Comparison of ENCODE assay signal across 25 cellular contexts in genomic region chr17:45732926-45733505, GRCh38. TPM values are rescaled to one million over a fixed set of nuclear protein-coding genes. Genes with fewer than 3 reads are reported as not detected.
"Had no signal": no experiment of that assay in that cellular context is flagged by ENCODE, and none has a peak within 500 bp of the region (broad histone marks: within the 10 kb centered on the region; RNA-seq: fewer than 3 reads in every experiment).

No MANE protein-coding gene starts in this region.

- ATAC-seq: activated T-cell treated with anti-CD3 and anti-CD28 coated beads, Interleukin-2, amount 50 U/mL, for 4 hours; activated T-helper 17 cell treated with anti-CD3 and anti-CD28 coated beads, Interleukin-2, amount 50 U/mL, for 72 hours; PC-3; SK-N-SH treated with all-trans-retinoic acid at 6 μM for 48 hours had no signal

- H3K36me3 Mint-ChIP-seq: activated CD4-positive, alpha-beta memory T cell treated with anti-CD3 and anti-CD28 coated beads for 36 hours; brain had no signal

- H3K4me3 ChIP-seq: MG63, SJSA1 had no signal

- H3K4me1 ChIP-seq: SJSA1 had no signal

- H3K4me3 Mint-ChIP-seq: activated CD4-positive, alpha-beta memory T cell treated with anti-CD3 and anti-CD28 coated beads for 36 hours; activated CD4-positive, alpha-beta T cell treated with anti-CD3 and anti-CD28 coated beads, Interleukin-2, amount 10 ng/mL, durations not matched to agents 7 days and 5 days; activated naive CD4-positive, alpha-beta T cell treated with anti-CD3 and anti-CD28 coated beads for 36 hours; activated naive CD8-positive, alpha-beta T cell; activated T-cell treated with anti-CD3 and anti-CD28 coated beads, Interleukin-2, amount 50 U/mL, for 4 hours; activated T-helper 17 cell treated with anti-CD3 and anti-CD28 coated beads, Interleukin-2, amount 50 U/mL, for 72 hours; brain had no signal

- H3K4me1 Mint-ChIP-seq: activated CD4-positive, alpha-beta T cell treated with anti-CD3 and anti-CD28 coated beads, Interleukin-2, amount 10 ng/mL, durations not matched to agents 7 days and 5 days; activated T-helper 17 cell treated with anti-CD3 and anti-CD28 coated beads, Interleukin-2, amount 50 U/mL, for 72 hours; brain had no signal

- H3K36me3 ChIP-seq: MG63, SJSA1 had no signal

- DNase-seq: activated CD4-positive, alpha-beta memory T cell treated with anti-CD3 and anti-CD28 coated beads for 36 hours; activated CD4-positive, alpha-beta T cell treated with anti-CD3 and anti-CD28 coated beads, Interleukin-2, amount 10 ng/mL, durations not matched to agents 7 days and 5 days; activated CD4-positive, CD25-positive, alpha-beta regulatory T cell treated with anti-CD3 and anti-CD28 coated beads, Interleukin-2, amount 50 U/mL, for 72 hours; activated CD8-positive, alpha-beta memory T cell treated with anti-CD3 and anti-CD28 coated beads for 24 hours; activated gamma-delta T cell; activated naive CD4-positive, alpha-beta T cell treated with anti-CD3 and anti-CD28 coated beads for 36 hours; activated T-cell treated with anti-CD3 and anti-CD28 coated beads, Interleukin-2, amount 50 U/mL, for 4 hours; amygdala; MG63; MV-4-11; NCI-H1092 treated with DMSO at 0.1 percent for 48 hours; NCI-H1417 treated with DMSO at 0.1 percent for 48 hours; NCI-H1694; NCI-H2029; NCI-H2107; NCI-H510A treated with DMSO at 0.1 percent for 48 hours; PC-3; SHP77; SW 1271 had no signal

- H3K27ac ChIP-seq: SJSA1 had no signal

- H3K27me3 ChIP-seq: MG63 had no signal

- H3K27ac Mint-ChIP-seq: activated CD4-positive, alpha-beta memory T cell treated with anti-CD3 and anti-CD28 coated beads for 36 hours; activated CD4-positive, alpha-beta T cell treated with anti-CD3 and anti-CD28 coated beads, Interleukin-2, amount 10 ng/mL, durations not matched to agents 7 days and 5 days; activated naive CD4-positive, alpha-beta T cell treated with anti-CD3 and anti-CD28 coated beads for 36 hours; activated naive CD8-positive, alpha-beta T cell; activated T-helper 17 cell treated with anti-CD3 and anti-CD28 coated beads, Interleukin-2, amount 50 U/mL, for 72 hours; brain had no signal

- H3K9me3 Mint-ChIP-seq: activated naive CD4-positive, alpha-beta T cell treated with anti-CD3 and anti-CD28 coated beads for 36 hours had no signal

RNA-seq across cellular contexts. Expression of gene CRHR1, which starts 51.1 kb away (rescaled TPM):
- total RNA-seq: activated CD4-positive, alpha-beta memory T cell treated with anti-CD3 and anti-CD28 coated beads for 36 hours; activated CD4-positive, alpha-beta T cell treated with anti-CD3 and anti-CD28 coated beads, Interleukin-2, amount 10 ng/mL, durations not matched to agents 7 days and 5 days; activated naive CD4-positive, alpha-beta T cell treated with anti-CD3 and anti-CD28 coated beads for 36 hours; activated T-cell treated with anti-CD3 and anti-CD28 coated beads, Interleukin-2, amount 50 U/mL, for 4 hours; PC-3; SJSA1; T-helper 1 cell treated with Interleukin-12 subunit alpha and Interleukin-12 subunit beta and Interleukin-4 antibody, amounts not matched to agents 30 ng/mL and 1 ng/mL, for 36 hours had no signal
